ENCODE assay signal across 1 cellular context in the genomic region with DNA sequence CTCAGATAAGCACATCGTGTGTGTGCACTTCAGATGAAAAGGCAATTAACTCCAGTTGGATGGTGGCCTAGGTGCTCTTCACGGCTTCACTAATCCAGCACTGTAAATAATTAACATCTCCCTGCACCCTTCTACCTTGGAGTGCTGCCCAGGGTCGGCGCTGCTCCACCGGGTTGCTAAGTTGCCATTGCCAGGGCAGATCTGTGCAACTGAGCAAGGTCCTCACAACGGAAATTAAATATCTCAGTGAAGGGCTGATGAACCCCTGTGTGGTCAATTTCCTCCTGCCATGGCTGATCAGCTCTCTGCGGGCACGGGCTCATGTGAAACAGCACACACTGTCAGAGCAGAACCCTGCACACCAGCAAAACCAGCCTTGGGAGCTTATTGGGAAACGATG.
A peak's percentile ranks its signal among the peaks of the same experiment; 100 is the strongest.
TF ChIP-seq lines count a peak whose summit lies in the region.

No MANE protein-coding gene starts in this region.

TF ChIP-seq in HepG2, 621 proteins besides CTCF, POLR2A, EP300 and RAD21 (continued from another document):
- TF ChIP-seq HNF1B (CRISPR knock-in tag; IDR thresholded peaks at IDR 0.05) (peak; percentile 84), PITX1 (CRISPR knock-in tag; IDR thresholded peaks at IDR 0.05) (peak; percentile 96), SIX4 (CRISPR knock-in tag; IDR thresholded peaks at IDR 0.05) (no peak), ZFP36L1 (CRISPR knock-in tag; IDR thresholded peaks at IDR 0.05) (peak; percentile 63; the same call in 1 of the 2 replicates), TBX3 (IDR thresholded peaks at IDR 0.05; ENCODE audit: borderline replicate concordance) (0 out of 2 replicates have a peak, but pooled peaks have one; percentile 14), STAG1 (CRISPR knock-in tag; IDR thresholded peaks at IDR 0.05) (peak; percentile 25; the same call in 1 of the 2 replicates), REPIN1 (CRISPR knock-in tag; IDR thresholded peaks at IDR 0.05; ENCODE audit: borderline replicate concordance, low read depth) (peak; percentile 56; the same call in 1 of the 2 replicates), ZMYM4 (CRISPR knock-in tag; IDR thresholded peaks at IDR 0.05) (0 out of 2 replicates have a peak, but pooled peaks have one; percentile 15), FOXA3 (CRISPR knock-in tag; IDR thresholded peaks at IDR 0.05) (0 out of 2 replicates have a peak, but pooled peaks have one; percentile 17), GATA4 (IDR thresholded peaks at IDR 0.05; ENCODE audit: borderline replicate concordance, low read depth) (no peak), SAP130 (CRISPR knock-in tag; IDR thresholded peaks at IDR 0.05; ENCODE audit: low read depth) (0 out of 2 replicates have a peak, but pooled peaks have one; percentile 14)
- TF ChIP-seq, protein P1, sequence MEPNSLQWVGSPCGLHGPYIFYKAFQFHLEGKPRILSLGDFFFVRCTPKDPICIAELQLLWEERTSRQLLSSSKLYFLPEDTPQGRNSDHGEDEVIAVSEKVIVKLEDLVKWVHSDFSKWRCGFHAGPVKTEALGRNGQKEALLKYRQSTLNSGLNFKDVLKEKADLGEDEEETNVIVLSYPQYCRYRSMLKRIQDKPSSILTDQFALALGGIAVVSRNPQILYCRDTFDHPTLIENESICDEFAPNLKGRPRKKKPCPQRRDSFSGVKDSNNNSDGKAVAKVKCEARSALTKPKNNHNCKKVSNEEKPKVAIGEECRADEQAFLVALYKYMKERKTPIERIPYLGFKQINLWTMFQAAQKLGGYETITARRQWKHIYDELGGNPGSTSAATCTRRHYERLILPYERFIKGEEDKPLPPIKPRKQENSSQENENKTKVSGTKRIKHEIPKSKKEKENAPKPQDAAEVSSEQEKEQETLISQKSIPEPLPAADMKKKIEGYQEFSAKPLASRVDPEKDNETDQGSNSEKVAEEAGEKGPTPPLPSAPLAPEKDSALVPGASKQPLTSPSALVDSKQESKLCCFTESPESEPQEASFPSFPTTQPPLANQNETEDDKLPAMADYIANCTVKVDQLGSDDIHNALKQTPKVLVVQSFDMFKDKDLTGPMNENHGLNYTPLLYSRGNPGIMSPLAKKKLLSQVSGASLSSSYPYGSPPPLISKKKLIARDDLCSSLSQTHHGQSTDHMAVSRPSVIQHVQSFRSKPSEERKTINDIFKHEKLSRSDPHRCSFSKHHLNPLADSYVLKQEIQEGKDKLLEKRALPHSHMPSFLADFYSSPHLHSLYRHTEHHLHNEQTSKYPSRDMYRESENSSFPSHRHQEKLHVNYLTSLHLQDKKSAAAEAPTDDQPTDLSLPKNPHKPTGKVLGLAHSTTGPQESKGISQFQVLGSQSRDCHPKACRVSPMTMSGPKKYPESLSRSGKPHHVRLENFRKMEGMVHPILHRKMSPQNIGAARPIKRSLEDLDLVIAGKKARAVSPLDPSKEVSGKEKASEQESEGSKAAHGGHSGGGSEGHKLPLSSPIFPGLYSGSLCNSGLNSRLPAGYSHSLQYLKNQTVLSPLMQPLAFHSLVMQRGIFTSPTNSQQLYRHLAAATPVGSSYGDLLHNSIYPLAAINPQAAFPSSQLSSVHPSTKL (CRISPR knock-in tag; IDR thresholded peaks at IDR 0.05), result 0 out of 2 replicates have a peak, but pooled peaks have one; percentile 15
